In genomic region chr15:92932946-92933649, GRCh38 we compare ENCODE assay signal across 23 cellular contexts. TPM values are rescaled to one million over a fixed set of nuclear protein-coding genes. Genes with fewer than 3 reads are reported as not detected.
DNase-seq lines count a peak whose midpoint lies in the region; ATAC-seq and TF ChIP-seq lines count a peak whose summit lies in the region.
"Had no signal": no experiment of that assay in that cellular context is flagged by ENCODE, and none has a peak within 500 bp of the region (broad histone marks: within the 10 kb centered on the region; RNA-seq: fewer than 3 reads in every experiment).

No MANE protein-coding gene starts in this region.

- no peak for TF ChIP-seq CTCF in fibroblast of villous mesenchyme (IDR thresholded peaks at IDR 0.05; ENCODE audit: insufficient read depth, low read depth, low read length)
- TF ChIP-seq CTCF in progenitor cell of endocrine pancreas (IDR thresholded peaks at IDR 0.05; ENCODE audit: unreplicated experiment) = no peak

- H3K4me1 Mint-ChIP-seq in activated naive CD4-positive, alpha-beta T cell treated with anti-CD3 and anti-CD28 coated beads for 36 hours (ENCODE audit: low read depth) = peaks cover 51% of the 10 kb centered on the region
- peaks cover 26% of the 10 kb centered on the region for H3K4me1 Mint-ChIP-seq in activated T-helper 17 cell treated with anti-CD3 and anti-CD28 coated beads, Interleukin-2, amount 50 U/mL, for 72 hours
- peaks cover 46% of the 10 kb centered on the region for H3K4me1 Mint-ChIP-seq in progenitor cell of endocrine pancreas (ENCODE audit: low read depth)

- CTCF ChIA-PET in activated naive CD4-positive, alpha-beta T cell treated with anti-CD3 and anti-CD28 coated beads for 36 hours (lab: Charles Lee) = interaction anchor here (0.6 to 1.5 kb wide), 5 partner anchors 10 to 136 kb away, joined by 3 to 5 read pairs (median 4); no protein-coding TSS in a partner anchor

- peaks cover 64% of the 10 kb centered on the region for H3K36me3 Mint-ChIP-seq in activated naive CD4-positive, alpha-beta T cell treated with anti-CD3 and anti-CD28 coated beads for 36 hours (ENCODE audit: low read depth)
- H3K36me3 Mint-ChIP-seq in activated T-helper 17 cell treated with anti-CD3 and anti-CD28 coated beads, Interleukin-2, amount 50 U/mL, for 72 hours (ENCODE audit: low read depth) = peaks cover 100% of the 10 kb centered on the region
- H3K36me3 Mint-ChIP-seq in progenitor cell of endocrine pancreas (ENCODE audit: insufficient read depth) = peaks cover 51% of the 10 kb centered on the region

- H3K27me3 Mint-ChIP-seq in activated naive CD4-positive, alpha-beta T cell treated with anti-CD3 and anti-CD28 coated beads for 36 hours (ENCODE audit: low read depth) = no peaks in the 10 kb centered on the region
- no peaks in the 10 kb centered on the region for H3K27me3 Mint-ChIP-seq in activated T-helper 17 cell treated with anti-CD3 and anti-CD28 coated beads, Interleukin-2, amount 50 U/mL, for 72 hours
- no peaks in the 10 kb centered on the region for H3K27me3 Mint-ChIP-seq in progenitor cell of endocrine pancreas

- H3K4me3 Mint-ChIP-seq in activated naive CD4-positive, alpha-beta T cell treated with anti-CD3 and anti-CD28 coated beads for 36 hours = no peak overlapping the region
- no peak overlapping the region for H3K4me3 Mint-ChIP-seq in activated T-helper 17 cell treated with anti-CD3 and anti-CD28 coated beads, Interleukin-2, amount 50 U/mL, for 72 hours
- H3K4me3 Mint-ChIP-seq in progenitor cell of endocrine pancreas (ENCODE audit: low read depth) = no peak overlapping the region

- peak overlapping the region; percentile 54 for H3K27ac Mint-ChIP-seq in activated naive CD4-positive, alpha-beta T cell treated with anti-CD3 and anti-CD28 coated beads for 36 hours
- H3K27ac Mint-ChIP-seq in activated T-helper 17 cell treated with anti-CD3 and anti-CD28 coated beads, Interleukin-2, amount 50 U/mL, for 72 hours = peak overlapping the region; percentile 76
- H3K27ac Mint-ChIP-seq in progenitor cell of endocrine pancreas = peak overlapping the region; percentile 65

- H3K4me3 ChIP-seq in fibroblast of villous mesenchyme (ENCODE audit: low read depth, low read length) = no peak overlapping the region
- H3K4me3 ChIP-seq: BLaER1 treated with 17β-estradiol and CSF1 and Interleukin-3, amounts not matched to agents 10 nM and 100 nM; GM23248; K562; mucosa of descending colon had no signal

- intact Hi-C loops in activated naive CD4-positive, alpha-beta T cell treated with anti-CD3 and anti-CD28 coated beads for 36 hours (cut with micrococcal nuclease) = no loop called here

- no peak for DNase-seq in activated naive CD4-positive, alpha-beta T cell treated with anti-CD3 and anti-CD28 coated beads for 36 hours
- DNase-seq in activated naive CD4-positive, alpha-beta T cell (lab: John Stamatoyannopoulos, UW) = no peak
- DNase-seq in fibroblast of villous mesenchyme (ENCODE audit: low read depth) = peak; percentile 66
- DNase-seq in progenitor cell of endocrine pancreas (ENCODE audit: low spot score, unreplicated experiment) = no peak
- no peak for DNase-seq in stimulated activated CD4-positive, alpha-beta T cell treated with anti-CD3 and anti-CD28 coated beads, Interleukin-4, amount 100 ng/mL, for 4 hours
- DNase-seq in NCI-H524 treated with DMSO at 0.1 percent for 48 hours (lab: John Stamatoyannopoulos, UW) = no peak
- DNase-seq: activated naive CD4-positive, alpha-beta T cell treated with Interleukin-2 at 50 U/mL for 16 hours; aorta; DMS 273 treated with DMSO at 0.1 percent for 48 hours; GM23248; left ventricle myocardium superior; MM.1S; mucosa of descending colon; NCI-H226; NCI-H82; nucleus accumbens; right cardiac atrium; Right ventricle myocardium superior; stimulated activated CD4-positive, alpha-beta T cell treated with anti-CD3 and anti-CD28 coated beads, Interleukin-15, amount 100 ng/mL, for 24 hours had no signal

- no peaks in the 10 kb centered on the region for H3K9me3 Mint-ChIP-seq in activated naive CD4-positive, alpha-beta T cell treated with anti-CD3 and anti-CD28 coated beads for 36 hours
- H3K9me3 Mint-ChIP-seq in activated T-helper 17 cell treated with anti-CD3 and anti-CD28 coated beads, Interleukin-2, amount 50 U/mL, for 72 hours = no peaks in the 10 kb centered on the region
- no peaks in the 10 kb centered on the region for H3K9me3 Mint-ChIP-seq in progenitor cell of endocrine pancreas (ENCODE audit: low read depth)

- no peak for ATAC-seq in activated T-helper 17 cell treated with anti-CD3 and anti-CD28 coated beads, Interleukin-2, amount 50 U/mL, for 72 hours (replicated peaks)
- no peak for ATAC-seq in HG03521 (IDR thresholded peaks at IDR 0.05; ENCODE audit: unreplicated experiment)
- ATAC-seq: K562, left ventricle myocardium superior, mucosa of descending colon, right cardiac atrium had no signal

RNA-seq across cellular contexts. Expression of gene CHD2, which starts 33.0 kb away (rescaled TPM):
- total RNA-seq in activated naive CD4-positive, alpha-beta T cell treated with anti-CD3 and anti-CD28 coated beads for 36 hours = 100 to 1,000 TPM; 164 to 185 TPM
- total RNA-seq in activated T-helper 17 cell treated with anti-CD3 and anti-CD28 coated beads, Interleukin-2, amount 50 U/mL, for 72 hours = 100 to 1,000 TPM; 159 to 357 TPM
- total RNA-seq in fibroblast of villous mesenchyme = 85.7 and 102 TPM in 2 replicates
- total RNA-seq in progenitor cell of endocrine pancreas = 145 and 159 TPM in 2 replicates
